In genomic region chr2:12289105-12289802, GRCh38 we compare ENCODE assay signal across 17 cellular contexts.
"Had no signal": no experiment of that assay in that cellular context is flagged by ENCODE, and none has a peak within 500 bp of the region (broad histone marks: within the 10 kb centered on the region; RNA-seq: fewer than 3 reads in every experiment).

No MANE protein-coding gene starts in this region.

- H3K4me1 ChIP-seq: lower lobe of right lung, right atrium auricular region had no signal

- ATAC-seq: activated CD4-positive, alpha-beta T cell treated with anti-CD3 and anti-CD28 coated beads for 36 hours; effector memory CD8-positive, alpha-beta T cell; lower lobe of right lung; naive thymus-derived CD8-positive, alpha-beta T cell had no signal

- H3K36me3 Mint-ChIP-seq: naive thymus-derived CD8-positive, alpha-beta T cell had no signal

- H3K27me3 ChIP-seq: right atrium auricular region, spleen, transverse colon had no signal

- H3K4me3 Mint-ChIP-seq: activated CD4-positive, alpha-beta memory T cell treated with anti-CD3 and anti-CD28 coated beads, Interleukin-2, amount 10 ng/mL, durations not matched to agents 7 days and 5 days; activated CD4-positive, alpha-beta T cell treated with anti-CD3 and anti-CD28 coated beads for 36 hours; activated T-helper 1 cell treated with anti-CD3 and anti-CD28 coated beads, Interleukin-12 subunit alpha, Interleukin-12 subunit beta, Interleukin-2, Interleukin-4 antibody, amounts not matched to agents 30 ng/mL and 10 ng/mL and 1 ng/mL, durations not matched to agents 14 hours and 24 hours and 36 hours; effector memory CD8-positive, alpha-beta T cell; naive thymus-derived CD8-positive, alpha-beta T cell had no signal

- H3K4me3 ChIP-seq: lower lobe of right lung, right atrium auricular region, spleen, transverse colon had no signal

- H3K27me3 Mint-ChIP-seq: effector memory CD8-positive, alpha-beta T cell; naive thymus-derived CD8-positive, alpha-beta T cell had no signal

- DNase-seq: activated CD4-positive, alpha-beta memory T cell treated with anti-CD3 and anti-CD28 coated beads, Interleukin-2, amount 10 ng/mL, durations not matched to agents 7 days and 5 days; activated CD4-positive, alpha-beta T cell treated with anti-CD3 and anti-CD28 coated beads for 36 hours; activated naive CD4-positive, alpha-beta T cell treated with Interleukin-2 at 50 U/mL for 16 hours; cortex of kidney; effector memory CD8-positive, alpha-beta T cell; hypothalamus; lower lobe of right lung; naive thymus-derived CD8-positive, alpha-beta T cell; spleen; stimulated activated CD4-positive, alpha-beta T cell treated with anti-CD3 and anti-CD28 coated beads, Interleukin-1b, Interleukin-23, amount 100 ng/mL, for 48 hours; stimulated activated naive CD4-positive, alpha-beta T cell; substantia nigra; T-helper 9 cell; transverse colon had no signal

- H3K9me3 Mint-ChIP-seq: activated T-helper 1 cell treated with anti-CD3 and anti-CD28 coated beads, Interleukin-12 subunit alpha, Interleukin-12 subunit beta, Interleukin-2, Interleukin-4 antibody, amounts not matched to agents 30 ng/mL and 10 ng/mL and 1 ng/mL, durations not matched to agents 14 hours and 24 hours and 36 hours; effector memory CD8-positive, alpha-beta T cell; naive thymus-derived CD8-positive, alpha-beta T cell had no signal

- H3K27ac ChIP-seq: lower lobe of right lung, right atrium auricular region, spleen, VCaP had no signal

- H3K9me3 ChIP-seq: lower lobe of right lung, right atrium auricular region, spleen, transverse colon had no signal

- H3K36me3 ChIP-seq: lower lobe of right lung, right atrium auricular region, spleen, transverse colon had no signal

- H3K27ac Mint-ChIP-seq: activated CD4-positive, alpha-beta memory T cell treated with anti-CD3 and anti-CD28 coated beads, Interleukin-2, amount 10 ng/mL, durations not matched to agents 7 days and 5 days; activated CD4-positive, alpha-beta T cell treated with anti-CD3 and anti-CD28 coated beads for 36 hours; activated T-helper 1 cell treated with anti-CD3 and anti-CD28 coated beads, Interleukin-12 subunit alpha, Interleukin-12 subunit beta, Interleukin-2, Interleukin-4 antibody, amounts not matched to agents 30 ng/mL and 10 ng/mL and 1 ng/mL, durations not matched to agents 14 hours and 24 hours and 36 hours; effector memory CD8-positive, alpha-beta T cell; naive thymus-derived CD8-positive, alpha-beta T cell had no signal
